Comparison of ENCODE assay signal across 8 cellular contexts in the genomic region with DNA sequence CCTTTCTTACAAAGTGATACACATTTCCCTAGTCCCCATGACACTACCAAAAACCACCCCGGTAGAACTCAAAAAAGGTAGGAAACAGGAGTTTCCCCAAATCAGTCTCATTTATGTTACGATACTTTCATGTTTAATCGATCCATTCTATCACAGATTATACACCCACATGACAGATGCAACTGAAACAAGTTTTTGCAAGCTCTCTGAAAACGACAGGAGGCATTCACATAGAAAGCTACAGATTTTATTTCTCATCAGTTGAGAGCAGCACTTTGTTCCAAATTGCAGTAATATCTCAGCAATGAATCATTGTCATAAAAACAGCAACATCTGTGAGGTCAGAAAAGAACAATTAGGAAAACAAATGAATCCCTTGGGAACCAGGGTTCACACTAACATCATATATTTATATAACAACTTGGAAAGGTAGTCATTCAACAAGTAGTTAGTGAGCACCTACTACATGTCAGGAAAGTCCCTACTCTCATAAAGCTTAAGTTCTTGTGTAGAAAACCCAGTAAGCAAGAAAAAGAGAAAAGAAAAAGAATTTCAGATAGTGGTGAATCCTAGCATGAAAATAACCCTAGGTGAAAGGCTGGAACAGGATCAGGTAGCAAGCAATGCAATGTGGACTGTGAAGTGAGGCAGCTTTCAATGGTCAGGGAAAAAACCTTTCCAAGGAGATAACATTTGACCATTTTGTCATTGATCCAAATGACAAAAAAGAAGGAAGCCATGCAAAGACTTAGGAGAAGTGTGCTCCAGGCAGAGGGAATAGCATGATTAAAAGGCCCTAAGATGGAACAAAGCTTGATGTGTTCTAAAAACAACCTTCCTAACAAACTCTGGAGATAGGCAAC. TPM values are rescaled to one million over a fixed set of nuclear protein-coding genes. Genes with fewer than 3 reads are reported as not detected.
DNase-seq lines count a peak whose midpoint lies in the region; ATAC-seq and TF ChIP-seq lines count a peak whose summit lies in the region.
"Had no signal": no experiment of that assay in that cellular context is flagged by ENCODE, and none has a peak within 500 bp of the region (broad histone marks: within the 10 kb centered on the region; RNA-seq: fewer than 3 reads in every experiment).

No MANE protein-coding gene starts in this region.

- H3K27me3 Mint-ChIP-seq in MCF 10A (ENCODE audit: insufficient read depth, unreplicated experiment) = no peaks in the 10 kb centered on the region
- H3K27me3 Mint-ChIP-seq: activated CD4-positive, alpha-beta memory T cell treated with anti-CD3 and anti-CD28 coated beads for 36 hours had no signal

- H3K36me3 ChIP-seq in transverse colon = no peaks in the 10 kb centered on the region

- peaks cover 18 to 63% (median 31%) of the 10 kb centered on the region in 4 donors for H3K4me1 ChIP-seq in transverse colon

- ATAC-seq in HG02610 (IDR thresholded peaks at IDR 0.05; ENCODE audit: unreplicated experiment) (peak; percentile 43), left lobe of liver (peak; percentile 57), GM18519 (IDR thresholded peaks at IDR 0.05; ENCODE audit: low FRiP score, unreplicated experiment) (no peak)

- no TSS peak for BruUV-seq in MCF 10A (replicated peaks; lab: Mats Ljungman, UMichigan)

- H3K27ac Mint-ChIP-seq in MCF 10A (ENCODE audit: low read depth, unreplicated experiment) = peak overlapping the region; percentile 95
- H3K27ac Mint-ChIP-seq: activated CD4-positive, alpha-beta memory T cell treated with anti-CD3 and anti-CD28 coated beads for 36 hours had no signal

- peaks cover 44% of the 10 kb centered on the region for H3K4me1 Mint-ChIP-seq in MCF 10A (ENCODE audit: insufficient read depth, unreplicated experiment)

- in situ Hi-C loops in transverse colon (cut with MboI; ENCODE audit: low pct_ligation_motif_present in 1 of 4, low pct_unique_long_range_greater_than_20kb in 1 of 4, low sequenced_read_pairs in 3 of 4) = no loop called here

- TF ChIP-seq CTCF in MCF 10A (IDR thresholded peaks at IDR 0.05; ENCODE audit: unreplicated experiment) = no peak
- no peak for TF ChIP-seq CTCF in transverse colon (IDR thresholded peaks at IDR 0.05)

- peak overlapping the region; percentile 42 for H3K4me3 Mint-ChIP-seq in MCF 10A (ENCODE audit: unreplicated experiment)
- H3K4me3 Mint-ChIP-seq: activated CD4-positive, alpha-beta memory T cell treated with anti-CD3 and anti-CD28 coated beads for 36 hours had no signal

- H3K27me3 ChIP-seq in transverse colon = no peaks in the 10 kb centered on the region

- intact Hi-C loops in MCF 10A (cut with micrococcal nuclease) (no loop called here), transverse colon (cut with DNase I; ENCODE audit: low total_unique reads) (no loop called here)

- H3K36me3 Mint-ChIP-seq in MCF 10A (ENCODE audit: insufficient read depth, unreplicated experiment) = peaks cover 8% of the 10 kb centered on the region
- H3K36me3 Mint-ChIP-seq: activated CD4-positive, alpha-beta memory T cell treated with anti-CD3 and anti-CD28 coated beads for 36 hours had no signal

- 31 to 61% methylated on average over 4 of the region's 4 CpGs for WGBS in transverse colon (ENCODE audit: low coverage in 1 of 2), 2 donors

- H3K9me3 Mint-ChIP-seq in MCF 10A (ENCODE audit: unreplicated experiment) = no peaks in the 10 kb centered on the region
- H3K9me3 Mint-ChIP-seq: activated CD4-positive, alpha-beta memory T cell treated with anti-CD3 and anti-CD28 coated beads for 36 hours had no signal

- H3K9me3 ChIP-seq in transverse colon = no peaks in the 10 kb centered on the region

- H3K4me3 ChIP-seq in transverse colon = no peak overlapping the region

- no peak for TF ChIP-seq POLR2A in transverse colon (IDR thresholded peaks at IDR 0.05)

- POLR2A ChIA-PET in MCF 10A (lab: Yijun Ruan, JAX) = interaction anchor here (0.5 to 3.9 kb wide), 12 partner anchors 7 to 933 kb away, joined by 3 to 47 read pairs (median 4); partner anchors contain the start of gene PLD1

- CTCF ChIA-PET in MCF 10A (lab: Yijun Ruan, JAX) = interaction anchor here (0.6 to 2.1 kb wide), 10 partner anchors 9 to 837 kb away, joined by 3 to 17 read pairs (median 4); no protein-coding TSS in a partner anchor

- no peak for TF ChIP-seq EP300 in transverse colon (IDR thresholded peaks at IDR 0.05; ENCODE audit: low read depth)

- H3K27ac ChIP-seq in transverse colon = peak overlapping the region; percentile 39 to 72 (median 57)

- DNase-seq in MCF 10A (ENCODE audit: unreplicated experiment) (peak; percentile 85), left lobe of liver (ENCODE audit: low spot score) (no peak), transverse colon (no peak), COLO668 (lab: John Stamatoyannopoulos, UW; ENCODE audit: unreplicated experiment) (no peak), SHP77 (lab: John Stamatoyannopoulos, UW) (no peak)

RNA-seq across cellular contexts. Expression of gene PLD1, which starts 8.3 kb away (rescaled TPM):
- total RNA-seq in MCF 10A (2022) = 8.0 and 14.8 TPM in 2 replicates
- 15.2 TPM for total RNA-seq in left lobe of liver
- total RNA-seq in transverse colon = 10 to 100 TPM; 52.1 to 88.3 (median 77.4) TPM

RNA-seq across cellular contexts. Expression of gene TMEM212, which starts 41.2 kb away (rescaled TPM):
- total RNA-seq in MCF 10A (2022) = not detected in 2 replicates
- not detected for total RNA-seq in left lobe of liver
- total RNA-seq in transverse colon = not detected
- total RNA-seq: activated CD4-positive, alpha-beta memory T cell treated with anti-CD3 and anti-CD28 coated beads for 36 hours had no signal
